ENCODE assay signal across 8 cellular contexts in genomic region chr4:103008875-103009729, GRCh38. TPM values are rescaled to one million over a fixed set of nuclear protein-coding genes. Genes with fewer than 3 reads are reported as not detected.
A peak's percentile ranks its signal among the peaks of the same experiment; 100 is the strongest.
DNase-seq lines count a peak whose midpoint lies in the region; ATAC-seq and TF ChIP-seq lines count a peak whose summit lies in the region.

No MANE protein-coding gene starts in this region.

- H3K9me3 Mint-ChIP-seq in neural progenitor cell, result no peaks in the 10 kb centered on the region

- no peaks in the 10 kb centered on the region for H3K9me3 ChIP-seq in T-helper 17 cell (ENCODE audit: control insufficient read depth, low read length, poor library complexity, severe bottlenecking)
- no peaks in the 10 kb centered on the region for H3K9me3 ChIP-seq in neural progenitor cell (ENCODE audit: low read depth)

- peaks cover 6% of the 10 kb centered on the region for H3K27me3 Mint-ChIP-seq in T-helper 17 cell
- H3K27me3 Mint-ChIP-seq in neural progenitor cell (ENCODE audit: insufficient read depth, low read depth), result no peaks in the 10 kb centered on the region

- H3K4me2 ChIP-seq in neural progenitor cell, result no peak overlapping the region

- DNase-seq in AG08395 (ENCODE audit: low spot score) (peak; percentile 61), GM10266 (ENCODE audit: extremely low spot score) (peak; percentile 41), HFF-Myc (ENCODE audit: extremely low read depth, low read depth) (peak; percentile 69), NAMALWA (ENCODE audit: low spot score) (peak; percentile 83), T-helper 17 cell (no peak), fibroblast of the aortic adventitia (ENCODE audit: low read depth) (peak; percentile 86), neural progenitor cell (ENCODE audit: low spot score) (peak; percentile 60), 8988T (no peak)

- no peak overlapping the region for H3K4me3 Mint-ChIP-seq in T-helper 17 cell
- no peak overlapping the region for H3K4me3 Mint-ChIP-seq in neural progenitor cell

- H3K4me1 Mint-ChIP-seq in T-helper 17 cell (peaks cover 14% of the 10 kb centered on the region), neural progenitor cell (no peaks in the 10 kb centered on the region)

- no peaks in the 10 kb centered on the region for H3F3A ChIP-seq in neural progenitor cell (ENCODE audit: low read depth)

- no peak overlapping the region for H3K9ac ChIP-seq in neural progenitor cell

- ATAC-seq in T-helper 17 cell, result peak; percentile 94

- H2AFZ ChIP-seq in neural progenitor cell (replicated peaks), result no peak overlapping the region

- H3K36me3 Mint-ChIP-seq in T-helper 17 cell (ENCODE audit: low read depth) (peaks cover 3% of the 10 kb centered on the region), neural progenitor cell (no peaks in the 10 kb centered on the region)

- no peaks in the 10 kb centered on the region for H3K79me2 ChIP-seq in neural progenitor cell (ENCODE audit: low read depth)

- TF ChIP-seq CTCF in GM10266 (IDR thresholded peaks at IDR 0.05; ENCODE audit: control insufficient read depth, insufficient read depth, low read depth, missing control alignments) (peak; percentile 56), HFF-Myc (IDR thresholded peaks at IDR 0.05; ENCODE audit: low read depth, low read length, missing control alignments) (peak; percentile 44), fibroblast of the aortic adventitia (IDR thresholded peaks at IDR 0.05; ENCODE audit: insufficient read depth, low read length) (peak; percentile 72), neural progenitor cell (IDR thresholded peaks at IDR 0.05) (peak; percentile 80)

- no peaks in the 10 kb centered on the region for H3K27me3 ChIP-seq in neural progenitor cell

- H3K27ac ChIP-seq in neural progenitor cell, result no peak overlapping the region

- no peaks in the 10 kb centered on the region for H3K4me1 ChIP-seq in neural progenitor cell

- H3K4me3 ChIP-seq in HFF-Myc (replicated peaks; ENCODE audit: low read depth, low read length) (no peak overlapping the region), fibroblast of the aortic adventitia (ENCODE audit: low read depth, low read length) (no peak overlapping the region), neural progenitor cell (no peak overlapping the region)

- H3K27ac Mint-ChIP-seq in T-helper 17 cell (no peak overlapping the region), neural progenitor cell (no peak overlapping the region)

- H4K20me1 ChIP-seq in neural progenitor cell (ENCODE audit: low read depth), result no peaks in the 10 kb centered on the region

- H3K36me3 ChIP-seq in neural progenitor cell, result no peaks in the 10 kb centered on the region

RNA-seq across cellular contexts. Expression of gene SLC9B1, which starts 10.4 kb away (rescaled TPM):
- 1 to 10 TPM; 1.4 to 4.6 TPM for total RNA-seq in T-helper 17 cell
- total RNA-seq in fibroblast of the aortic adventitia (ENCODE audit: low replicate concordance), result 1.2 and 2.0 TPM in 2 replicates
- not detected in 2 replicates for total RNA-seq in neural progenitor cell (ENCODE audit: low replicate concordance)

Comparison
In these comparisons a context has a peak if more than half of its experiments do, and no peak if none do; other contexts are left out.
1. DNase-seq: peak in AG08395 (single experiment), GM10266 (single experiment), HFF-Myc (single experiment), NAMALWA (single experiment), fibroblast of the aortic adventitia (single experiment) and neural progenitor cell (single experiment); none in T-helper 17 cell (0 of 3) and 8988T (single experiment).
2. Peak in every context shown above with its lines, with median percentiles within 50 percentile points of each other: CTCF ChIP-seq.